ENCODE assay signal across 13 cellular contexts in genomic region chr3:71450985-71451560, GRCh38.
DNase-seq lines count a peak whose midpoint lies in the region; ATAC-seq and TF ChIP-seq lines count a peak whose summit lies in the region.
"Had no signal": no experiment of that assay in that cellular context is flagged by ENCODE, and none has a peak within 500 bp of the region (broad histone marks: within the 10 kb centered on the region; RNA-seq: fewer than 3 reads in every experiment).

No MANE protein-coding gene starts in this region.

- no peaks in the 10 kb centered on the region for H3F3A ChIP-seq in OCI-LY1 (ENCODE audit: insufficient read depth, low read length)

- H3K4me3 ChIP-seq in OCI-LY1 (ENCODE audit: low read depth, low read length, poor library complexity, severe bottlenecking) (no peak overlapping the region), left ventricle myocardium inferior (no peak overlapping the region)
- H3K4me3 ChIP-seq: stomach had no signal

- no peak overlapping the region for H3K27ac ChIP-seq in OCI-LY1 (ENCODE audit: low read depth, low read length, poor library complexity, severe bottlenecking)
- no peak overlapping the region for H3K27ac ChIP-seq in left ventricle myocardium inferior (replicated peaks)
- H3K27ac ChIP-seq: stomach had no signal

- H3K36me3 ChIP-seq in OCI-LY1 (ENCODE audit: insufficient read depth, low read length), result peaks cover 3% of the 10 kb centered on the region; the same call in 1 of the 2 replicates
- H3K36me3 ChIP-seq in left ventricle myocardium inferior, result no peaks in the 10 kb centered on the region
- H3K36me3 ChIP-seq: stomach had no signal

- H3K4me1 ChIP-seq in OCI-LY1 (ENCODE audit: insufficient read depth, low read length, severe bottlenecking) (peaks cover 81% of the 10 kb centered on the region), left ventricle myocardium inferior (peaks cover 41% of the 10 kb centered on the region)

- no peaks in the 10 kb centered on the region for H3K9me2 ChIP-seq in OCI-LY1 (ENCODE audit: low read depth, low read length)

- intact Hi-C loops in left ventricle myocardium inferior (cut with micrococcal nuclease), result no loop called here

- no peaks in the 10 kb centered on the region for H3K27me3 Mint-ChIP-seq in activated naive CD4-positive, alpha-beta T cell treated with anti-CD3 and anti-CD28 coated beads, Interleukin-2, amount 10 ng/mL, durations not matched to agents 7 days and 5 days
- no peaks in the 10 kb centered on the region for H3K27me3 Mint-ChIP-seq in stimulated activated naive B cell treated with anti-CD40 and anti-IgM and Interleukin-4, amounts not matched to agents 10 μg/mL and 1 μg/mL and 100 μg/mL, for 72 hours

- H3K4me3 Mint-ChIP-seq in activated naive CD4-positive, alpha-beta T cell treated with anti-CD3 and anti-CD28 coated beads, Interleukin-2, amount 10 ng/mL, durations not matched to agents 7 days and 5 days, result peak overlapping the region; percentile 44
- peak overlapping the region; percentile 9 to 60 for H3K4me3 Mint-ChIP-seq in stimulated activated naive B cell treated with anti-CD40 and anti-IgM and Interleukin-4, amounts not matched to agents 10 μg/mL and 1 μg/mL and 100 μg/mL, for 72 hours

- peak overlapping the region; percentile 97 for H3K27ac Mint-ChIP-seq in activated naive CD4-positive, alpha-beta T cell treated with anti-CD3 and anti-CD28 coated beads, Interleukin-2, amount 10 ng/mL, durations not matched to agents 7 days and 5 days
- H3K27ac Mint-ChIP-seq in stimulated activated naive B cell treated with anti-CD40 and anti-IgM and Interleukin-4, amounts not matched to agents 10 μg/mL and 1 μg/mL and 100 μg/mL, for 72 hours, result peak overlapping the region; percentile 88

- H3K9ac ChIP-seq in OCI-LY1 (ENCODE audit: low read length), result no peak overlapping the region

- no peaks in the 10 kb centered on the region for H3K9me3 Mint-ChIP-seq in activated naive CD4-positive, alpha-beta T cell treated with anti-CD3 and anti-CD28 coated beads, Interleukin-2, amount 10 ng/mL, durations not matched to agents 7 days and 5 days
- H3K9me3 Mint-ChIP-seq in stimulated activated naive B cell treated with anti-CD40 and anti-IgM and Interleukin-4, amounts not matched to agents 10 μg/mL and 1 μg/mL and 100 μg/mL, for 72 hours, result no peaks in the 10 kb centered on the region

- H3K4me1 Mint-ChIP-seq in activated naive CD4-positive, alpha-beta T cell treated with anti-CD3 and anti-CD28 coated beads, Interleukin-2, amount 10 ng/mL, durations not matched to agents 7 days and 5 days, result peaks cover 99% of the 10 kb centered on the region
- H3K4me1 Mint-ChIP-seq in stimulated activated naive B cell treated with anti-CD40 and anti-IgM and Interleukin-4, amounts not matched to agents 10 μg/mL and 1 μg/mL and 100 μg/mL, for 72 hours, result peaks cover 53 to 86% of the 10 kb centered on the region in 2 donors

- H3K9me3 ChIP-seq in OCI-LY1 (ENCODE audit: low read length) (no peaks in the 10 kb centered on the region), left ventricle myocardium inferior (replicated peaks) (no peaks in the 10 kb centered on the region)
- H3K9me3 ChIP-seq: stomach had no signal

- H3K27me3 ChIP-seq in OCI-LY1 (ENCODE audit: insufficient read depth, low read length) (no peaks in the 10 kb centered on the region), left ventricle myocardium inferior (ENCODE audit: low read depth) (no peaks in the 10 kb centered on the region)
- H3K27me3 ChIP-seq: stomach had no signal

- 0 out of 2 replicates have a peak overlapping the region, but pooled peaks have one; percentile 7 for H3K4me2 ChIP-seq in OCI-LY1 (ENCODE audit: low read length)

- H3K36me3 Mint-ChIP-seq in activated naive CD4-positive, alpha-beta T cell treated with anti-CD3 and anti-CD28 coated beads, Interleukin-2, amount 10 ng/mL, durations not matched to agents 7 days and 5 days, result peaks cover 21% of the 10 kb centered on the region
- no peaks in the 10 kb centered on the region for H3K36me3 Mint-ChIP-seq in stimulated activated naive B cell treated with anti-CD40 and anti-IgM and Interleukin-4, amounts not matched to agents 10 μg/mL and 1 μg/mL and 100 μg/mL, for 72 hours

- TF ChIP-seq CTCF in OCI-LY1 (IDR thresholded peaks at IDR 0.05; ENCODE audit: low read length) (no peak), left ventricle myocardium inferior (IDR thresholded peaks at IDR 0.05; ENCODE audit: borderline replicate concordance) (no peak)

- no peak for DNase-seq in activated naive CD4-positive, alpha-beta T cell treated with anti-CD3 and anti-CD28 coated beads, Interleukin-2, amount 10 ng/mL, durations not matched to agents 7 days and 5 days
- no peak for DNase-seq in activated naive CD4-positive, alpha-beta T cell treated with Interleukin-2 at 50 U/mL for 16 hours
- peak; percentile 54 for DNase-seq in fibroblast of peridontal ligament (ENCODE audit: extremely low read depth)
- DNase-seq in stimulated activated naive B cell treated with anti-CD40 and anti-IgM and Interleukin-4, amounts not matched to agents 10 μg/mL and 1 μg/mL and 100 μg/mL, for 72 hours, result no peak
- DNase-seq in cerebellar nuclear complex (lab: John Stamatoyannopoulos, UW), result no peak
- DNase-seq in left ventricle myocardium inferior, result no peak
- DNase-seq in DMS53 (lab: John Stamatoyannopoulos, UW), result no peak
- DNase-seq: anterior cingulate cortex, KBM-7, NCI-H2029 treated with DMSO at 0.1 percent for 48 hours, PC-3, stomach had no signal

- CTCF ChIA-PET in activated naive CD4-positive, alpha-beta T cell treated with anti-CD3 and anti-CD28 coated beads, Interleukin-2, amount 10 ng/mL, durations not matched to agents 7 days and 5 days (lab: Charles Lee), result interaction anchor here (1.6 kb wide), 1 partner anchor 10 kb away, joined by 3 read pairs; no protein-coding TSS in a partner anchor

- H4K20me1 ChIP-seq in OCI-LY1 (ENCODE audit: insufficient read depth, low read length), result no peaks in the 10 kb centered on the region

- H2AFZ ChIP-seq in OCI-LY1 (ENCODE audit: low read length), result no peak overlapping the region

- peak in 1 of 2 donors; percentile 13 for ATAC-seq in stimulated activated naive B cell treated with anti-CD40 and anti-IgM and Interleukin-4, amounts not matched to agents 10 μg/mL and 1 μg/mL and 100 μg/mL, for 72 hours (replicated peaks)
- ATAC-seq: PC-3 had no signal

- H3K79me2 ChIP-seq in OCI-LY1 (ENCODE audit: insufficient read depth, low read length), result peaks cover 74% of the 10 kb centered on the region
